15 cellular contexts compared by ENCODE assay signal in the genomic region with DNA sequence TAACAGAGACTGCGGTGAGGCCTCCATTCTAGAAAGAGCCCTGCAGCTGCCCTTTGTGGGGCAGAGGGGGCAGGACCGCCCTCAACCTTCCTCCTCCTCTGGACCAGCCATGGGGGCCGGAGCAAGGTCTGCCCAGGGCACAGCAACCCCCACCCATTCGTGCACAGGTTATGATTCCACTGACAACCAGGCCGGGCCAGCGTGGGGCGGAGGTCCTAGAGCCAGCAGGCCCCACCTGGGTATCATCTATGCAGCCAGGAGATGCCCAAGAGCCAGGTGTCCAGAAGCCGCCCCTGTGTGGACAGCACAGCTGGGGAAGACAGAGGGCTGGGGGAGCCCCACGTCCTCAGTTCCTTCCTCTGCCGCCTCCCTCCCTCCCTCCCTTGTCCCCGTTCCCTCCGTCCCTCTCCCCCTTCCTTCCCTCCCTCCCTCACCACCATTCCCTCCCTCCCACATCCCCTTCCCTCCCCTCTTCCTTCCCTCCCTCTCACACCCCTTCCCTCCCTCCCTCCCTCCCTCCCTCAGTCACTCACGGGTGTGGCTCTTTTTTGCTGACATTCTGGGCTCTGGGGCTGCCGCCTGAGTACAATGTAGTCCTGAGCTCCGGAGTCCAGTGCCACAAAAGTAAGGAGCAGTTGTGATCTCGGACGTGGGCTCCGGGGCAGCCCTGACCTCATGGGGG. TPM values are rescaled to one million over a fixed set of nuclear protein-coding genes. Genes with fewer than 3 reads are reported as not detected.
DNase-seq lines count a peak whose midpoint lies in the region; ATAC-seq, FAIRE-seq and TF ChIP-seq lines count a peak whose summit lies in the region.
"Had no signal": no experiment of that assay in that cellular context is flagged by ENCODE, and none has a peak within 500 bp of the region (broad histone marks: within the 10 kb centered on the region; RNA-seq: fewer than 3 reads in every experiment).

No MANE protein-coding gene starts in this region.

- no peaks in the 10 kb centered on the region for H3K36me3 Mint-ChIP-seq in activated naive CD8-positive, alpha-beta T cell

- H3K4me3 ChIP-seq in A549 (no peak overlapping the region), GM12865 (ENCODE audit: low read depth, low read length) (peak overlapping the region; percentile 62)
- H3K4me3 ChIP-seq: esophagus squamous epithelium, mucosa of descending colon had no signal

- POLR2A ChIA-PET in A549 (lab: Yijun Ruan, JAX) (no interaction called here), HEK293T (lab: Yijun Ruan, JAX) (interaction anchor here (0.6 to 1.1 kb wide), 2 partner anchors 54 to 61 kb away, joined by 3 read pairs; no protein-coding TSS in a partner anchor)

- no peak for FAIRE-seq in A549 (lab: Jason Lieb, UNC)

- TF ChIP-seq CTCF in A549 (IDR thresholded peaks at IDR 0.05) (no peak), GM12865 (IDR thresholded peaks at IDR 0.05; ENCODE audit: insufficient read depth, low read depth, low read length, missing control alignments) (no peak)

- ATAC-seq in A549 = no peak
- ATAC-seq: mucosa of descending colon had no signal

- peaks cover 3% of the 10 kb centered on the region for H3K27me3 Mint-ChIP-seq in activated naive CD8-positive, alpha-beta T cell

- H3K4me2 ChIP-seq in A549 = peak overlapping the region; percentile 95

- no peak overlapping the region for H3K27ac Mint-ChIP-seq in activated naive CD8-positive, alpha-beta T cell

- H3K4me1 ChIP-seq in A549 = peaks cover 44% of the 10 kb centered on the region

- H3K27ac ChIP-seq in A549 = peak overlapping the region in 1 of 2 experiments; percentile 88; a peak in 4 of 6 replicates
- H3K27ac ChIP-seq: C4-2B, esophagus squamous epithelium had no signal

- no peak for TF ChIP-seq POLR2A in A549 (IDR thresholded peaks at IDR 0.05; ENCODE audit: low read length)

- CTCF ChIA-PET in A549 (lab: Yijun Ruan, JAX) = interaction anchor here (1.2 to 8.8 kb wide), 6 partner anchors 22 to 169 kb away, joined by 3 to 126 read pairs (median 32); a partner anchor contains a TSS
- CTCF ChIA-PET in HEK293T (lab: Yijun Ruan, JAX) = interaction anchor here (0.7 kb wide), 1 partner anchor 77 kb away, joined by 3 read pairs; no protein-coding TSS in a partner anchor

- DNase-seq in A549 (ENCODE audit: low read depth in 1 of 2, low spot score in 1 of 2) (no peak), GM12865 (ENCODE audit: low read depth) (no peak), HEK293T (ENCODE audit: extremely low spot score) (no peak), mucosa of gallbladder (ENCODE audit: low spot score) (no peak)
- no peak for DNase-seq in stimulated activated CD4-positive, alpha-beta T cell treated with anti-CD3 and anti-CD28 coated beads, Interleukin-2, amount 100 ng/mL, for 24 hours
- DNase-seq: activated effector memory CD4-positive, alpha-beta T cell treated with Interleukin-2 at 50 U/mL for 16 hours; esophagus squamous epithelium; mucosa of descending colon; NCI-H226; SHP77; stimulated activated CD4-positive, alpha-beta T cell treated with anti-CD3 and anti-CD28 coated beads, Interleukin-2, amount 100 ng/mL, for 48 hours had no signal

- H3K9me3 ChIP-seq in A549 = no peaks in the 10 kb centered on the region
- H3K9me3 ChIP-seq: esophagus squamous epithelium, mucosa of descending colon had no signal

- H3K4me1 Mint-ChIP-seq in activated naive CD8-positive, alpha-beta T cell (ENCODE audit: low read depth) = peaks cover 33% of the 10 kb centered on the region

- 71% methylated on average over 10 of the region's 18 CpGs for WGBS in A549 (ENCODE audit: missing lambda C conversion rate)

- no peak for TF ChIP-seq RAD21 in A549 (conservative IDR thresholded peaks at IDR 0.05 in 1 of 2, IDR thresholded peaks at IDR 0.05 in 1 of 2)

- no peak for TF ChIP-seq EP300 in A549 (IDR thresholded peaks at IDR 0.05)

- peak overlapping the region; percentile 71 for H3K4me3 Mint-ChIP-seq in activated naive CD8-positive, alpha-beta T cell

- no peaks in the 10 kb centered on the region for H3K9me3 Mint-ChIP-seq in activated naive CD8-positive, alpha-beta T cell (ENCODE audit: low read depth)

TF ChIP-seq in A549, 52 proteins besides CTCF, POLR2A, EP300 and RAD21 (continues in another document):
- TF ChIP-seq ZC3H11A (IDR thresholded peaks at IDR 0.05) (no peak), NFE2L2 (conservative IDR thresholded peaks at IDR 0.05; ENCODE audit: low read length) (no peak), POLR2AphosphoS2 (conservative IDR thresholded peaks at IDR 0.05; ENCODE audit: low read length) (no peak), CHD4 (IDR thresholded peaks at IDR 0.05; ENCODE audit: borderline replicate concordance) (no peak), RCOR1 (IDR thresholded peaks at IDR 0.05; ENCODE audit: low read depth, low read length) (no peak), HDAC2 (IDR thresholded peaks at IDR 0.05) (no peak), HOXB5 (CRISPR knock-in tag; IDR thresholded peaks at IDR 0.05) (no peak)
- TF ChIP-seq, protein P1, sequence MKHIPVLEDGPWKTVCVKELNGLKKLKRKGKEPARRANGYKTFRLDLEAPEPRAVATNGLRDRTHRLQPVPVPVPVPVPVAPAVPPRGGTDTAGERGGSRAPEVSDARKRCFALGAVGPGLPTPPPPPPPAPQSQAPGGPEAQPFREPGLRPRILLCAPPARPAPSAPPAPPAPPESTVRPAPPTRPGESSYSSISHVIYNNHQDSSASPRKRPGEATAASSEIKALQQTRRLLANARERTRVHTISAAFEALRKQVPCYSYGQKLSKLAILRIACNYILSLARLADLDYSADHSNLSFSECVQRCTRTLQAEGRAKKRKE (CRISPR knock-in tag; IDR thresholded peaks at IDR 0.05; ENCODE audit: low read depth) = no peak

TF ChIP-seq in HEK293T, 16 proteins besides CTCF, POLR2A, EP300 and RAD21:
- TF ChIP-seq TARDBP (IDR thresholded peaks at IDR 0.05) (no peak), L3MBTL2 (conservative IDR thresholded peaks at IDR 0.05) (no peak), BHLHE40 (IDR thresholded peaks at IDR 0.05; ENCODE audit: borderline replicate concordance) (no peak), SP1 (IDR thresholded peaks at IDR 0.05) (no peak), FOXK2 (IDR thresholded peaks at IDR 0.05) (no peak), SUZ12 (IDR thresholded peaks at IDR 0.05) (no peak), NFRKB (IDR thresholded peaks at IDR 0.05) (no peak), HDGF (IDR thresholded peaks at IDR 0.05; ENCODE audit: borderline replicate concordance) (no peak), LEF1 (IDR thresholded peaks at IDR 0.05; ENCODE audit: borderline replicate concordance) (no peak), CTBP1 (IDR thresholded peaks at IDR 0.05; ENCODE audit: borderline replicate concordance) (no peak), FOXA1 (IDR thresholded peaks at IDR 0.05) (no peak), ARNT (IDR thresholded peaks at IDR 0.05) (no peak), ZNF384 (IDR thresholded peaks at IDR 0.05) (no peak), FOXM1 (IDR thresholded peaks at IDR 0.05; ENCODE audit: borderline replicate concordance) (no peak)

RNA-seq across cellular contexts. Expression of a gene that starts 12.3 kb away (rescaled TPM):
- not detected in 2 replicates for polyA plus RNA-seq in A549 (2011; rRNA removed)
- polyA plus RNA-seq in A549 (2012; cell fraction: cytosol; rRNA removed) = 0.07 and 0.08 TPM in 2 replicates
- 0.12 TPM in 1 of 2 replicates, not detected in the other for polyA plus RNA-seq in A549 (2012; cell fraction: nucleus; rRNA removed)
- 0.08 TPM in 1 of 3 replicates, not detected in the others for polyA plus RNA-seq in A549 (2017; fragmentation: RNase III; extraction: RNeasy Plus Mini Kit Qiagen cat#74134 plus additional on column Dnase treatment)
- 0.08 TPM in 1 of 2 replicates, not detected in the other for polyA minus RNA-seq in A549 (2011; rRNA and poly(A)+ RNA removed)
- total RNA-seq in mucosa of gallbladder = 1.0 TPM
- total RNA-seq: chondrocyte, pulmonary artery endothelial cell had no signal

RNA-seq across cellular contexts. Expression of a gene that starts 41.9 kb away (rescaled TPM):
- polyA plus RNA-seq in A549 (2011; rRNA removed) (23.9 and 34.9 TPM in 2 replicates), A549 (2017; fragmentation: RNase III; extraction: RNeasy Plus Mini Kit Qiagen cat#74134 plus additional on column Dnase treatment) (88.0 to 95.3 TPM (median 90.9 TPM) in 3 replicates)
- 54.0 and 72.0 TPM in 2 replicates for polyA plus RNA-seq in A549 (2012; cell fraction: cytosol; rRNA removed)
- 477 and 531 TPM in 2 replicates for polyA plus RNA-seq in A549 (2012; cell fraction: nucleus; rRNA removed)
- 27.8 and 31.7 TPM in 2 replicates for polyA minus RNA-seq in A549 (2011; rRNA and poly(A)+ RNA removed)
- total RNA-seq in mucosa of gallbladder = 311 TPM

RNA-seq across cellular contexts. Expression of a gene that starts 48.5 kb away (rescaled TPM):
- polyA plus RNA-seq in A549 (2011; rRNA removed) (4.3 and 4.6 TPM in 2 replicates), A549 (2017; fragmentation: RNase III; extraction: RNeasy Plus Mini Kit Qiagen cat#74134 plus additional on column Dnase treatment) (11.2 to 17.6 TPM (median 11.2 TPM) in 3 replicates)
- 15.8 and 18.5 TPM in 2 replicates for polyA plus RNA-seq in A549 (2012; cell fraction: cytosol; rRNA removed)
- 21.1 and 23.1 TPM in 2 replicates for polyA plus RNA-seq in A549 (2012; cell fraction: nucleus; rRNA removed)
- 0.78 and 0.95 TPM in 2 replicates for polyA minus RNA-seq in A549 (2011; rRNA and poly(A)+ RNA removed)
- 41.5 TPM for total RNA-seq in mucosa of gallbladder

RNA-seq across cellular contexts. Expression of a gene that starts 54.1 kb away (rescaled TPM):
- 3.2 and 4.0 TPM in 2 replicates for polyA plus RNA-seq in A549 (2011; rRNA removed)
- 12.4 and 20.3 TPM in 2 replicates for polyA plus RNA-seq in A549 (2012; cell fraction: cytosol; rRNA removed)
- polyA plus RNA-seq in A549 (2012; cell fraction: nucleus; rRNA removed) = 71.3 and 92.0 TPM in 2 replicates
- polyA plus RNA-seq in A549 (2017; fragmentation: RNase III; extraction: RNeasy Plus Mini Kit Qiagen cat#74134 plus additional on column Dnase treatment) = 8.8 to 10.4 TPM (median 10.2 TPM) in 3 replicates
- 1.8 and 2.4 TPM in 2 replicates for polyA minus RNA-seq in A549 (2011; rRNA and poly(A)+ RNA removed)
- total RNA-seq in mucosa of gallbladder = 18.6 TPM
